ENCODE assay signal across 16 cellular contexts in genomic region chr22:38167988-38168407, GRCh38. TPM values are rescaled to one million over a fixed set of nuclear protein-coding genes. Genes with fewer than 3 reads are reported as not detected.
DNase-seq lines count a peak whose midpoint lies in the region; ATAC-seq and TF ChIP-seq lines count a peak whose summit lies in the region.
"Had no signal": no experiment of that assay in that cellular context is flagged by ENCODE, and none has a peak within 500 bp of the region (broad histone marks: within the 10 kb centered on the region; RNA-seq: fewer than 3 reads in every experiment).

No MANE protein-coding gene starts in this region.

- ATAC-seq in left ventricle myocardium superior = peak; percentile 89
- ATAC-seq in PC-3 = no peak
- ATAC-seq: left colon had no signal

- peak overlapping the region in 2 of 5 experiments; percentile 9 to 44 for H3K4me3 Mint-ChIP-seq in brain
- H3K4me3 Mint-ChIP-seq: neural crest cell had no signal

- DNase-seq in DMS53 (lab: John Stamatoyannopoulos, UW) (peak; percentile 49), DMS53 treated with DMSO at 0.1 percent for 48 hours (lab: John Stamatoyannopoulos, UW; ENCODE audit: unreplicated experiment) (no peak), left ventricle myocardium superior (peak; percentile 87), SHP77 (lab: John Stamatoyannopoulos, UW) (no peak), PC-3 (no peak), GM03348 (ENCODE audit: low spot score) (no peak)
- DNase-seq: 8988T; activated CD4-positive, alpha-beta T cell treated with anti-CD3 and anti-CD28 coated beads for 1 hour; activated T-cell treated with anti-CD3 and anti-CD28 coated beads, Interleukin-2, amount 50 U/mL, for 1 hour; NCI-H1436; stimulated activated CD4-positive, alpha-beta T cell treated with anti-CD3 and anti-CD28 coated beads, Interleukin-12 subunit alpha, Interleukin-12 subunit beta, amount 100 ng/mL, for 4 hours had no signal

- POLR2A ChIA-PET in PC-3 (lab: Charles Lee; ENCODE audit: unreplicated experiment) = no interaction called here

- H3K4me1 ChIP-seq in stomach smooth muscle (ENCODE audit: control insufficient read depth, insufficient read depth, low read length) = peaks cover 15% of the 10 kb centered on the region
- H3K4me1 ChIP-seq in PC-3 (ENCODE audit: insufficient read depth, low read length) = peaks cover 4% of the 10 kb centered on the region; the same call in 1 of the 2 replicates

- H3K36me3 ChIP-seq in stomach smooth muscle (ENCODE audit: control insufficient read depth in 2 of 2, insufficient read depth in 2 of 2, low read length in 2 of 2) (peaks cover 0 to 2% of the 10 kb centered on the region in 2 donors), PC-3 (ENCODE audit: low read depth, low read length) (no peaks in the 10 kb centered on the region)

- H3K36me3 Mint-ChIP-seq in brain = peaks cover 26% of the 10 kb centered on the region

- H3K27ac Mint-ChIP-seq in brain = peak overlapping the region; percentile 32 to 92 (median 88)

- H4K20me1 ChIP-seq in PC-3 (ENCODE audit: low read length) = no peaks in the 10 kb centered on the region

- no peak overlapping the region for H2AFZ ChIP-seq in PC-3 (ENCODE audit: low read length)

- BruUV-seq in PC-3 (replicated peaks; lab: Mats Ljungman, UMichigan) = no TSS peak

- H3K27ac ChIP-seq in stomach smooth muscle (ENCODE audit: low read length) = peak overlapping the region; percentile 49
- no peak overlapping the region for H3K27ac ChIP-seq in PC-3 (ENCODE audit: low read length)
- H3K27ac ChIP-seq: tibial nerve had no signal

- H3K4me3 ChIP-seq in stomach smooth muscle (ENCODE audit: low read length in 2 of 2) (no peak overlapping the region), PC-3 (ENCODE audit: low read length) (no peak overlapping the region)
- H3K4me3 ChIP-seq: tibial nerve had no signal

- H3K27me3 Mint-ChIP-seq in brain = no peaks in the 10 kb centered on the region

- no peaks in the 10 kb centered on the region for H3K79me2 ChIP-seq in PC-3 (ENCODE audit: low read length)

- peak overlapping the region in 1 of 2 donors; percentile 29 for H3K9ac ChIP-seq in stomach smooth muscle (ENCODE audit: low read length in 2 of 2)
- no peak overlapping the region for H3K9ac ChIP-seq in PC-3 (ENCODE audit: low read length)

- CTCF ChIA-PET in PC-3 (lab: Charles Lee) = no interaction called here

- intact Hi-C loops in left ventricle myocardium superior (cut with micrococcal nuclease) = no loop called here
- intact Hi-C loops in PC-3 (cut with micrococcal nuclease) = no loop called here

- peaks cover 27% of the 10 kb centered on the region for H3K4me1 Mint-ChIP-seq in brain

- no peaks in the 10 kb centered on the region for H3K9me3 Mint-ChIP-seq in brain
- H3K9me3 Mint-ChIP-seq: neural crest cell had no signal

- H3K9me3 ChIP-seq in stomach smooth muscle (ENCODE audit: control insufficient read depth in 2 of 2, low read length in 2 of 2) (no peaks in the 10 kb centered on the region), PC-3 (ENCODE audit: low read length) (no peaks in the 10 kb centered on the region)
- H3K9me3 ChIP-seq: tibial nerve had no signal

- no peaks in the 10 kb centered on the region for H3K9me2 ChIP-seq in PC-3 (replicated peaks; ENCODE audit: low read length)

- no peak overlapping the region for H3K4me2 ChIP-seq in PC-3 (ENCODE audit: low read length)

- H3K27me3 ChIP-seq in stomach smooth muscle (ENCODE audit: control insufficient read depth in 1 of 2, insufficient read depth in 2 of 2, low read length in 2 of 2) (no peaks in the 10 kb centered on the region), PC-3 (ENCODE audit: low read length) (no peaks in the 10 kb centered on the region)
- H3K27me3 ChIP-seq: tibial nerve had no signal

- H3F3A ChIP-seq in PC-3 (ENCODE audit: low read length, unreplicated experiment) = no peaks in the 10 kb centered on the region

- TF ChIP-seq CTCF in brain (conservative IDR thresholded peaks at IDR 0.05) (no peak), PC-3 (conservative IDR thresholded peaks at IDR 0.05; ENCODE audit: low read depth, low read length) (no peak)

RNA-seq across cellular contexts. Expression of gene PLA2G6, which starts 13.6 kb away (rescaled TPM):
- polyA plus RNA-seq in brain (ENCODE audit: insufficient read depth, low read depth, low replicate concordance) = 30.3 TPM
- total RNA-seq in left ventricle myocardium superior (17.0 TPM), PC-3 (2014; rRNA removed) (6.0 and 6.3 TPM in 2 replicates)

RNA-seq across cellular contexts. Expression of gene MAFF, which starts 33.8 kb away (rescaled TPM):
- 10.5 TPM for polyA plus RNA-seq in brain (ENCODE audit: insufficient read depth, low read depth, low replicate concordance)
- 5.3 TPM for total RNA-seq in left ventricle myocardium superior
- total RNA-seq in PC-3 (2014; rRNA removed) = 72.6 and 112 TPM in 2 replicates

RNA-seq across cellular contexts. Expression of gene BAIAP2L2, which starts 57.5 kb away (rescaled TPM):
- polyA plus RNA-seq in brain (ENCODE audit: insufficient read depth, low read depth, low replicate concordance) = 2.6 TPM
- 0.15 TPM for total RNA-seq in left ventricle myocardium superior
- total RNA-seq in PC-3 (2014; rRNA removed) = 0.80 TPM in 1 of 2 replicates, not detected in the other

Comparison
In these comparisons a context has a peak if more than half of its experiments do, and no peak if none do; other contexts are left out.
1. DNase-seq: peak in DMS53 (single experiment) and left ventricle myocardium superior (single experiment); none in DMS53 treated with DMSO at 0.1 percent for 48 hours (single experiment), SHP77 (0 of 2), PC-3 (single experiment) and GM03348 (single experiment).
2. RNA of gene MAFF, which starts 33.8 kb away (total RNA-seq): 72.6 to 112 TPM in PC-3; 5.3 TPM in left ventricle myocardium superior (single experiment); every median in the first group is over 10 times any median in the second.